9 cellular contexts compared by ENCODE assay signal in the genomic region with DNA sequence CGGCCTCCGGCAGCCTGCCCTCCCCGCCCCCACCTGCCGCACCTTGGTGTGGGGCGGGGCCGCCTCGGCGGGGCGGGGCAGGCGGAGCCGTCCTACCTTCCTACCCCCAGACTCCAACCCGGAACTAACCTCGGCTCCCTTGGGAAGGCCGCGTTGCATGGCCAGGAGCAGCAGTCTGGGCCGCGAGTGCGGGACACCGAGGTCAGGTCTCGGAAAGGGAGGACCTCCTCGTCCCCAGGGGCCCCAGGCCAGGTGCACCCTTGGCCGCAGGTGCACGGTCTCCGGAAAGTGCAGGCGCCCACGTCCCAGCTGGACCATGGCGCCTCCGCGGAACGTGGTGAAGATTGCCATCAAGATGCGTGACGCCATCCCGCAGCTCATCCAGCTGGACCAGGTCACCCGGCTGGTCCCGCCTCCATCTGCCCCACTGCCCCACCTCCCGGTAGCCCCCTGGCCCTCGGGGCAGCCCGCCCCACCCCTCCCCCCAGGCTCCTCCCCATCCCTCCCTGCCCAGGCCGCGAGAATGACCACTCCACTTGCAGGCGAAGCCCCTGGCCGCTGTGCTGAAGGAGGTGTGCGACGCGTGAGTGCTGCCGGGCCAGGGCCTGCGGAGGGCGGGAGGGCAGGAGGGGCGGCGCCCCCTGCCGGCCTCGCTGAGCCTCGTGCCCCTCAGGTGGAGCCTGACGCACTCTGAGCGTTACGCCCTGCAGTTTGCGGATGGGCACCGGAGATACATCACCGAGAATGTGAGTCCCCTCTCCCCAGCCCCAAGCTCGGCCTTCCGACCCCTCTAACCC. TPM values are rescaled to one million over a fixed set of nuclear protein-coding genes. Genes with fewer than 3 reads are reported as not detected.
DNase-seq lines count a peak whose midpoint lies in the region; ATAC-seq, FAIRE-seq and TF ChIP-seq lines count a peak whose summit lies in the region.
"Had no signal": no experiment of that assay in that cellular context is flagged by ENCODE, and none has a peak within 500 bp of the region (broad histone marks: within the 10 kb centered on the region; RNA-seq: fewer than 3 reads in every experiment).

A gene with protein sequence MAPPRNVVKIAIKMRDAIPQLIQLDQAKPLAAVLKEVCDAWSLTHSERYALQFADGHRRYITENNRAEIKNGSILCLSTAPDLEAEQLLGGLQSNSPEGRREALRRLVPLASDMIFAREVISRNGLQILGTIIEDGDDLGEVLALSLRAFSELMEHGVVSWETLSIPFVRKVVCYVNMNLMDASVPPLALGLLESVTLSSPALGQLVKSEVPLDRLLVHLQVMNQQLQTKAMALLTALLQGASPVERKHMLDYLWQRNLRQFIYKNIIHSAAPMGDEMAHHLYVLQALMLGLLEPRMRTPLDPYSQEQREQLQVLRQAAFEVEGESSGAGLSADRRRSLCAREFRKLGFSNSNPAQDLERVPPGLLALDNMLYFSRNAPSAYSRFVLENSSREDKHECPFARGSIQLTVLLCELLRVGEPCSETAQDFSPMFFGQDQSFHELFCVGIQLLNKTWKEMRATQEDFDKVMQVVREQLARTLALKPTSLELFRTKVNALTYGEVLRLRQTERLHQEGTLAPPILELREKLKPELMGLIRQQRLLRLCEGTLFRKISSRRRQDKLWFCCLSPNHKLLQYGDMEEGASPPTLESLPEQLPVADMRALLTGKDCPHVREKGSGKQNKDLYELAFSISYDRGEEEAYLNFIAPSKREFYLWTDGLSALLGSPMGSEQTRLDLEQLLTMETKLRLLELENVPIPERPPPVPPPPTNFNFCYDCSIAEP (plus strand): TSS at position 121 of the 797 bp plus-strand sequence. CDS start 196 bp downstream, at position 317.

- no peak within 1 kb of the TSS for H3K4me2 ChIP-seq in MM.1S (ENCODE audit: low read depth, low read length)

- intact Hi-C loops in mucosa of descending colon (cut with DNase I, micrococcal nuclease) = no loop called here

- peak; percentile 45 for TF ChIP-seq CTCF in mucosa of descending colon (IDR thresholded peaks at IDR 0.05)
- no peak for TF ChIP-seq CTCF in MM.1S (IDR thresholded peaks at IDR 0.05; ENCODE audit: low read length)

- peak; percentile 31 for DNase-seq in AG20443 (ENCODE audit: low spot score)
- peak; percentile 42 for DNase-seq in NCI-H1105 (lab: John Stamatoyannopoulos, UW)
- peak; percentile 89 to 92 (median 90) for DNase-seq in mucosa of descending colon
- no peak for DNase-seq in RCC 7860 (ENCODE audit: low spot score)
- no peak for DNase-seq in MM.1S

- H3K79me2 ChIP-seq in MM.1S (ENCODE audit: low read length) = peaks cover 26% of the 10 kb centered on the region

- H3K4me3 ChIP-seq in endocrine pancreas (ENCODE audit: control insufficient read depth, insufficient read depth, low read length) (no peak within 1 kb of the TSS), mucosa of descending colon (peak within 1 kb of the TSS; percentile 32), MM.1S (ENCODE audit: low read length) (no peak within 1 kb of the TSS)

- H3K36me3 ChIP-seq in endocrine pancreas (ENCODE audit: control insufficient read depth, insufficient read depth, low read length) = peaks cover 11% of the 10 kb centered on the region
- H3K36me3 ChIP-seq in mucosa of descending colon (ENCODE audit: low read depth) = peaks cover 28% of the 10 kb centered on the region
- peaks cover 12% of the 10 kb centered on the region; the same call in 1 of the 2 replicates for H3K36me3 ChIP-seq in MM.1S (replicated peaks; ENCODE audit: insufficient read depth, low read length)

- no peaks in the 10 kb centered on the region for H4K20me1 ChIP-seq in MM.1S (ENCODE audit: insufficient read depth, low read length)

- H3K9me3 ChIP-seq in endocrine pancreas (ENCODE audit: control insufficient read depth, low read length) = no peaks in the 10 kb centered on the region
- H3K9me3 ChIP-seq in mucosa of descending colon = no peaks in the 10 kb centered on the region
- H3K9me3 ChIP-seq in MM.1S (replicated peaks; ENCODE audit: insufficient read depth, low read length) = no peaks in the 10 kb centered on the region

- no peaks in the 10 kb centered on the region for H3F3A ChIP-seq in MM.1S (ENCODE audit: insufficient read depth, low read length)

- no peak within 1 kb of the TSS for H3K27ac ChIP-seq in MM.1S (ENCODE audit: low read length)

- no peaks in the 10 kb centered on the region for H3K9me2 ChIP-seq in MM.1S (replicated peaks; ENCODE audit: insufficient read depth, low read length)

- no peak within 1 kb of the TSS for H2AFZ ChIP-seq in MM.1S (ENCODE audit: low read length)

- H3K9ac ChIP-seq in endocrine pancreas (ENCODE audit: control insufficient read depth, insufficient read depth, low read length) = peak within 1 kb of the TSS; percentile 70
- H3K9ac ChIP-seq in MM.1S (ENCODE audit: low read length) = no peak within 1 kb of the TSS

- FAIRE-seq in RCC 7860 (lab: Jason Lieb, UNC) = no peak
- FAIRE-seq: G401.6 had no signal

- H3K27me3 ChIP-seq in endocrine pancreas (ENCODE audit: control insufficient read depth, insufficient read depth, low read length) = no peaks in the 10 kb centered on the region
- H3K27me3 ChIP-seq in MM.1S (replicated peaks; ENCODE audit: insufficient read depth, low read length) = no peaks in the 10 kb centered on the region

- H3K4me1 ChIP-seq in endocrine pancreas (ENCODE audit: control insufficient read depth, insufficient read depth, low read length) (no peaks in the 10 kb centered on the region), mucosa of descending colon (ENCODE audit: low read depth) (peaks cover 22% of the 10 kb centered on the region), MM.1S (ENCODE audit: low read length) (no peaks in the 10 kb centered on the region)

- ATAC-seq in mucosa of descending colon (peak; percentile 92), HG02571 (IDR thresholded peaks at IDR 0.05; ENCODE audit: unreplicated experiment) (no peak)
- no peak for ATAC-seq in activated CD4-positive, CD25-positive, alpha-beta regulatory T cell treated with anti-CD3 and anti-CD28 coated beads, Interleukin-2, amount 50 U/mL, for 24 hours

RNA-seq across cellular contexts. Expression of the gene that starts here (rescaled TPM):
- total RNA-seq in mucosa of descending colon = 10 to 100 TPM; 25.4 to 68.0 (median 42.1) TPM

Comparison
In these comparisons a context has a peak if more than half of its experiments do, and no peak if none do; other contexts are left out.
1. DNase-seq: peak in AG20443 (single experiment), NCI-H1105 (single experiment) and mucosa of descending colon (3 of 3); none in RCC 7860 (single experiment) and MM.1S (single experiment).